19 cellular contexts compared by ENCODE assay signal in genomic region chr4:53309321-53310020, GRCh38. TPM values are rescaled to one million over a fixed set of nuclear protein-coding genes. Genes with fewer than 3 reads are reported as not detected.
DNase-seq lines count a peak whose midpoint lies in the region; ATAC-seq, FAIRE-seq and TF ChIP-seq lines count a peak whose summit lies in the region.
"Had no signal": no experiment of that assay in that cellular context is flagged by ENCODE, and none has a peak within 500 bp of the region (broad histone marks: within the 10 kb centered on the region; RNA-seq: fewer than 3 reads in every experiment).

No MANE protein-coding gene starts in this region.

- TF ChIP-seq RAD21 in GM12878 (IDR thresholded peaks at IDR 0.05; ENCODE audit: insufficient read depth, low read depth, low read length) = no peak

- H3K79me2 ChIP-seq in GM12878 (ENCODE audit: control insufficient read depth, insufficient read depth, low read length) = no peaks in the 10 kb centered on the region; the same call in 1 of the 2 replicates

- RAD21 ChIA-PET in GM12878 (lab: Charles Lee; ENCODE audit: unreplicated experiment) = interaction anchor here (1.4 kb wide), 1 partner anchor 396 kb away, joined by 3 read pairs; no protein-coding TSS in a partner anchor

- H3K9me3 Mint-ChIP-seq in activated CD8-positive, alpha-beta memory T cell treated with anti-CD3 and anti-CD28 coated beads, Interleukin-2, amount 10 ng/mL, durations not matched to agents 7 days and 5 days (ENCODE audit: low read depth) = peaks cover 8% of the 10 kb centered on the region

- no peaks in the 10 kb centered on the region for H3K4me1 ChIP-seq in A673 (ENCODE audit: insufficient read depth, low read length, poor library complexity, severe bottlenecking)
- peaks cover 11% of the 10 kb centered on the region for H3K4me1 ChIP-seq in GM12878 (ENCODE audit: control insufficient read depth, insufficient read depth, low read length)

- no peak for TF ChIP-seq POLR2A in GM12878 (IDR thresholded peaks at IDR 0.05; ENCODE audit: low read depth, low read length)

- CTCF ChIA-PET in A673 (lab: Charles Lee) = no interaction called here
- CTCF ChIA-PET in GM12878 (lab: Yijun Ruan, JAX) = interaction anchor here (1.2 kb wide), 1 partner anchor 14 kb away, joined by 4 read pairs; no protein-coding TSS in a partner anchor
- CTCF ChIA-PET in activated CD8-positive, alpha-beta memory T cell treated with anti-CD3 and anti-CD28 coated beads, Interleukin-2, amount 10 ng/mL, durations not matched to agents 7 days and 5 days (lab: Charles Lee) = no interaction called here

- no peak overlapping the region for H3K4me3 Mint-ChIP-seq in activated CD8-positive, alpha-beta memory T cell treated with anti-CD3 and anti-CD28 coated beads, Interleukin-2, amount 10 ng/mL, durations not matched to agents 7 days and 5 days

- no peak overlapping the region for H3K9ac ChIP-seq in GM12878 (ENCODE audit: control insufficient read depth, insufficient read depth, low read length)

- H3K4me1 Mint-ChIP-seq in activated CD8-positive, alpha-beta memory T cell treated with anti-CD3 and anti-CD28 coated beads, Interleukin-2, amount 10 ng/mL, durations not matched to agents 7 days and 5 days = no peaks in the 10 kb centered on the region

- intact Hi-C loops in A673 (cut with micrococcal nuclease; ENCODE audit: unreplicated experiment) (loop anchor here (5.0 to 10.0 kb wide), 3 partner anchors 295 to 923 kb away; no protein-coding TSS in a partner anchor), GM12878 (cut with micrococcal nuclease; ENCODE audit: unreplicated experiment) (no loop called here)

- no peaks in the 10 kb centered on the region for H3K27me3 ChIP-seq in A673 (replicated peaks; ENCODE audit: insufficient read depth, low read depth, low read length, poor library complexity)
- H3K27me3 ChIP-seq in MG63 = no peaks in the 10 kb centered on the region
- H3K27me3 ChIP-seq in GM12878 (replicated peaks in 1 of 2; ENCODE audit: control insufficient read depth in 2 of 2, insufficient read depth in 2 of 2, low read length in 1 of 2) = no peaks in the 10 kb centered on the region

- DNase-seq in A673 (ENCODE audit: low spot score) (peak; percentile 1), MG63 (peak; percentile 58), GM12878 (ENCODE audit: low read depth, low spot score) (no peak), fibroblast of villous mesenchyme (ENCODE audit: low read depth) (peak; percentile 53), NCI-H1092 treated with DMSO at 0.1 percent for 48 hours (lab: John Stamatoyannopoulos, UW) (no peak), NCI-H774 (lab: John Stamatoyannopoulos, UW) (no peak)
- DNase-seq in activated CD8-positive, alpha-beta memory T cell treated with anti-CD3 and anti-CD28 coated beads, Interleukin-2, amount 10 ng/mL, durations not matched to agents 7 days and 5 days = no peak
- DNase-seq: C1 segment of cervical spinal cord, GF-D8, GOT3, Kasumi-1, NCI-H1417, NCI-H1930, NCI-H2171, NCI-H446 treated with DMSO at 0.1 percent for 48 hours, NCI-H748 treated with DMSO at 0.1 percent for 48 hours had no signal

- no peak overlapping the region; the same call in 1 of the 2 replicates for H2AFZ ChIP-seq in GM12878 (ENCODE audit: control insufficient read depth, low read depth, low read length)

- no peak overlapping the region for H3K4me2 ChIP-seq in GM12878 (ENCODE audit: control insufficient read depth, insufficient read depth)

- POLR2A ChIA-PET in A673 (lab: Charles Lee; ENCODE audit: low non-redundant PET) (no interaction called here), GM12878 (lab: Charles Lee) (interaction anchor here (0.6 kb wide), 1 partner anchor 333 kb away, joined by 5 read pairs; no protein-coding TSS in a partner anchor)

- in situ Hi-C loops in GM12878 (cut with MboI) = no loop called here

- no peaks in the 10 kb centered on the region for H4K20me1 ChIP-seq in GM12878 (ENCODE audit: control insufficient read depth, insufficient read depth)

- BruUV-seq in A673 (replicated peaks; lab: Mats Ljungman, UMichigan) (no TSS peak), GM12878 (replicated peaks; lab: Mats Ljungman, UMichigan) (no TSS peak)

- no peaks in the 10 kb centered on the region for H3K36me3 ChIP-seq in A673 (ENCODE audit: insufficient read depth, low read length, poor library complexity, severe bottlenecking)
- peaks cover 64% of the 10 kb centered on the region for H3K36me3 ChIP-seq in MG63
- peaks cover 2 to 10% of the 10 kb centered on the region in 2 experiments; a peak in 3 of 4 replicates for H3K36me3 ChIP-seq in GM12878 (ENCODE audit: control insufficient read depth in 2 of 2, insufficient read depth in 2 of 2, low read length in 1 of 2)

- no peak for TF ChIP-seq EP300 in GM12878 (IDR thresholded peaks at IDR 0.05; ENCODE audit: borderline replicate concordance in 1 of 2, control insufficient read depth in 1 of 2, low read depth in 2 of 2, low read length in 2 of 2)

- H3K36me3 Mint-ChIP-seq in activated CD8-positive, alpha-beta memory T cell treated with anti-CD3 and anti-CD28 coated beads, Interleukin-2, amount 10 ng/mL, durations not matched to agents 7 days and 5 days = peaks cover 34% of the 10 kb centered on the region

- TF ChIP-seq CTCF in A673 (conservative IDR thresholded peaks at IDR 0.05; ENCODE audit: low read depth, low read length) = no peak
- TF ChIP-seq CTCF in GM12878 (IDR thresholded peaks at IDR 0.05 in 2 of 3, conservative IDR thresholded peaks at IDR 0.05 in 1 of 3; ENCODE audit: control insufficient read depth in 2 of 3, extremely low read depth in 1 of 3, insufficient read depth in 1 of 3, low read depth in 3 of 3, low read length in 3 of 3) = no peak
- no peak for TF ChIP-seq CTCF in fibroblast of villous mesenchyme (IDR thresholded peaks at IDR 0.05; ENCODE audit: insufficient read depth, low read depth, low read length)

- WGBS in GM12878 (ENCODE audit: insufficient coverage, insufficient replicate concordance, low lambda C conversion rate, missing lambda C conversion rate) = 98% methylated on average over 4 of the region's 4 CpGs

- no peak overlapping the region for H3K4me3 ChIP-seq in A673 (ENCODE audit: low read depth, low read length, poor library complexity, severe bottlenecking)
- no peak overlapping the region for H3K4me3 ChIP-seq in MG63
- H3K4me3 ChIP-seq in GM12878 = no peak overlapping the region
- H3K4me3 ChIP-seq in fibroblast of villous mesenchyme (ENCODE audit: low read depth, low read length) = no peak overlapping the region

- H3K27me3 Mint-ChIP-seq in activated CD8-positive, alpha-beta memory T cell treated with anti-CD3 and anti-CD28 coated beads, Interleukin-2, amount 10 ng/mL, durations not matched to agents 7 days and 5 days = no peaks in the 10 kb centered on the region

- ATAC-seq in GM12878 = 0 out of 3 replicates have a peak, but pooled peaks have one; percentile 22
- ATAC-seq in activated CD8-positive, alpha-beta memory T cell treated with anti-CD3 and anti-CD28 coated beads, Interleukin-2, amount 10 ng/mL, durations not matched to agents 7 days and 5 days = no peak
- ATAC-seq in activated CD4-positive, CD25-positive, alpha-beta regulatory T cell treated with anti-CD3 and anti-CD28 coated beads, Interleukin-2, amount 50 U/mL, for 24 hours = no peak

- FAIRE-seq in GM12878 (lab: Jason Lieb, UNC) = no peak
- FAIRE-seq: GM12892 had no signal

- H3K9me3 ChIP-seq in A673 (ENCODE audit: low read depth, low read length, poor library complexity, severe bottlenecking) (no peaks in the 10 kb centered on the region), MG63 (peaks cover 9% of the 10 kb centered on the region), GM12878 (replicated peaks; ENCODE audit: control insufficient read depth, insufficient read depth, low read length) (no peaks in the 10 kb centered on the region; the same call in 1 of the 3 replicates)

- H3K27ac ChIP-seq in A673 (ENCODE audit: low read depth, low read length, poor library complexity, severe bottlenecking) = no peak overlapping the region
- peak overlapping the region; percentile 11; the same call in 1 of the 2 replicates for H3K27ac ChIP-seq in GM12878 (ENCODE audit: control insufficient read depth, insufficient read depth)
- H3K27ac ChIP-seq: 22Rv1 had no signal

- no peak overlapping the region for H3K27ac Mint-ChIP-seq in activated CD8-positive, alpha-beta memory T cell treated with anti-CD3 and anti-CD28 coated beads, Interleukin-2, amount 10 ng/mL, durations not matched to agents 7 days and 5 days

- SMC1A ChIA-PET in GM12878 (lab: Charles Lee; ENCODE audit: uncharacterized antibody, unreplicated experiment) = no interaction called here

RNA-seq across cellular contexts. Expression of gene SCFD2, which starts 56.4 kb away (rescaled TPM):
- total RNA-seq in A673 (2021) (7.3 and 8.4 TPM in 2 replicates), GM12878 (2014; rRNA removed) (36.8 and 37.3 TPM in 2 replicates), GM12878 (2014; rRNA removed; fragmentation: Illumina TruSeq; extraction: Trizol) (25.1 TPM in 2 replicates), GM12878 (2021) (30.5 and 33.4 TPM in 2 replicates), fibroblast of villous mesenchyme (33.2 and 35.4 TPM in 2 replicates)
- total RNA-seq in MG63 (2014; rRNA removed; shearing (Covaris generic); ENCODE audit: low replicate concordance) = 92.3 and 119 TPM in 2 replicates
- total RNA-seq in GM12878 (2013; cell fraction: nucleolus; rRNA removed) = 187 and 204 TPM in 2 replicates
- 6.9 TPM for polyA plus RNA-seq in GM12878 (2011; ENCODE audit: low read depth)
- polyA plus RNA-seq in GM12878 (2011; rRNA removed) (20.0 and 22.9 TPM in 2 replicates), GM12878 (2014; fragmentation: Illumina TruSeq; extraction: Trizol) (19.0 and 19.3 TPM in 2 replicates), GM12878 (2014; fragmentation: Nextera tagmentation; extraction: Ambion mirVana) (1 to 10 TPM; 4.8 to 7.2 TPM), GM12878 (2014; rRNA removed) (24.2 and 24.7 TPM in 2 replicates), GM12878 (2016; fragmentation: Nextera tagmentation; extraction: Ambion mirVana) (10 to 100 TPM; 31.6 to 37.6 TPM)
- polyA plus RNA-seq in GM12878 (2011; cell fraction: cytosol; rRNA removed) = 25.3 and 39.2 TPM in 2 replicates
- polyA plus RNA-seq in GM12878 (2011; cell fraction: nucleus; rRNA removed) = 25.8 and 40.2 TPM in 2 replicates
- 9.7 and 11.7 TPM in 2 replicates for polyA plus RNA-seq in GM12878 (2012)
- 84.5 and 122 TPM in 2 replicates for polyA minus RNA-seq in GM12878 (2011; rRNA and poly(A)+ RNA removed)
- polyA minus RNA-seq in GM12878 (2011; cell fraction: cytosol; rRNA and poly(A)+ RNA removed) = 7.2 and 13.9 TPM in 2 replicates
- polyA minus RNA-seq in GM12878 (2011; cell fraction: nucleus; rRNA and poly(A)+ RNA removed) = 107 and 197 TPM in 2 replicates
- 10 to 100 TPM; 28.3 to 30.9 TPM for total RNA-seq in activated CD8-positive, alpha-beta memory T cell treated with anti-CD3 and anti-CD28 coated beads, Interleukin-2, amount 10 ng/mL, durations not matched to agents 7 days and 5 days

Comparison
In these comparisons a context has a peak if more than half of its experiments do, and no peak if none do; other contexts are left out.
1. DNase-seq: peak in A673 (single experiment), MG63 (single experiment) and fibroblast of villous mesenchyme (single experiment); none in GM12878 (single experiment), activated CD8-positive, alpha-beta memory T cell treated with anti-CD3 and anti-CD28 coated beads, Interleukin-2, amount 10 ng/mL, durations not matched to agents 7 days and 5 days (single experiment), NCI-H1092 treated with DMSO at 0.1 percent for 48 hours (single experiment) and NCI-H774 (single experiment).